In the genomic region with DNA sequence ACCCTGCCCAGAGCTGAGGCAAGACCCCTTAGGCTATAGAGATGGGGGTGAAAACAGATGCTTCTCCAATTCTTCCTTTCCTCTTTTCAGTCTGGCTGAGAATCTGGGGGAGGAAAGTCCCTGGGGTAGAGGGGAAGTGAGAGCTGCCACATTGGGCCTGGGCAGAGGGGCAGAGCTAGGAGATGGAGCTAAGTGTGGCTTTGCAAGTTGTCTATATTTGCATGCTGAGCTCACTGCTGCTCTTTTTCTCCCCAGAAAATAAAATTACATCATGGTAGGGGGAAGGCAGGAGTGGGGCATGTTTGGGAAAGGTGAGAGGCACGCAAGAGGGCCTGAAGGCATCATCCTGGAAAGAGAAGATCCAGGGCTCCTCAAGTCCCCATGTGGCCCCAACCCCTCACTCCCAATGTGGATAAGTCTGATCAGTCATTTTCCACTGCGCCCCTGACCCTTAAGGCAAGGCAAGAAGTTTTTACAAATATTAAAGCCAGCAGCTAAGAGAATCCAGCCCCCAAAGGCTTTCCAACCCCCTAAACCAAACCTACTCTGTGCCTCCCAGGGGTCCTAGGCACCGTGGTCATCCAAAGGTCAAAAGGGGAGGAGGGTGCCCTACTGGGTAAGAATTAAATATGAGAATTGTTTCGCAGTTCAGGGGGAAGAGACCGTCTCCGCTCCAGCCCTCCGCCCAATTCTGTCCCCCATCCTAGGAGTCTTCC, we compare ENCODE assay signal across 8 cellular contexts. TPM values are rescaled to one million over a fixed set of nuclear protein-coding genes. Genes with fewer than 3 reads are reported as not detected.
DNase-seq lines count a peak whose midpoint lies in the region; TF ChIP-seq lines count a peak whose summit lies in the region.

No MANE protein-coding gene starts in this region.

- H3K36me3 ChIP-seq in HEK293 (ENCODE audit: control insufficient read depth in 2 of 2, insufficient read depth in 1 of 2, low read length in 2 of 2), result peaks cover 0 to 33% of the 10 kb centered on the region in 2 experiments; a peak in 2 of 3 replicates
- H3K36me3 ChIP-seq in neuron (ENCODE audit: insufficient read depth, low read length), result peaks cover 11% of the 10 kb centered on the region

- POLR2A ChIA-PET in activated CD4-positive, alpha-beta T cell treated with anti-CD3 and anti-CD28 coated beads, Interleukin-2, amount 10 ng/mL, durations not matched to agents 7 days and 5 days (lab: Charles Lee), result interaction anchor here (0.6 kb wide), 1 partner anchor 58 kb away, joined by 6 read pairs; no protein-coding TSS in a partner anchor
- POLR2A ChIA-PET in HEK293 (lab: Yijun Ruan, JAX), result interaction anchor here (0.8 to 1.0 kb wide), 2 partner anchors 11 to 23 kb away, joined by 3 read pairs; no protein-coding TSS in a partner anchor

- peaks cover 3% of the 10 kb centered on the region for H3K36me3 Mint-ChIP-seq in activated CD4-positive, alpha-beta T cell treated with anti-CD3 and anti-CD28 coated beads, Interleukin-2, amount 10 ng/mL, durations not matched to agents 7 days and 5 days (ENCODE audit: low read depth)
- H3K36me3 Mint-ChIP-seq in dendritic cell treated with granulocyte-macrophage colony-stimulating factor and Interleukin-4, amounts not matched to agents 40 ng/mL and 50 ng/mL, for 4 days (ENCODE audit: low read depth), result peaks cover 38% of the 10 kb centered on the region

- peaks cover 32% of the 10 kb centered on the region for H3K4me1 Mint-ChIP-seq in activated CD4-positive, alpha-beta T cell treated with anti-CD3 and anti-CD28 coated beads, Interleukin-2, amount 10 ng/mL, durations not matched to agents 7 days and 5 days
- peaks cover 76% of the 10 kb centered on the region for H3K4me1 Mint-ChIP-seq in dendritic cell treated with granulocyte-macrophage colony-stimulating factor and Interleukin-4, amounts not matched to agents 40 ng/mL and 50 ng/mL, for 4 days (ENCODE audit: low read depth)

- no peaks in the 10 kb centered on the region for H3K27me3 ChIP-seq in neuron (ENCODE audit: insufficient read depth, low read length)

- no peak for DNase-seq in activated CD4-positive, alpha-beta T cell treated with anti-CD3 and anti-CD28 coated beads, Interleukin-2, amount 10 ng/mL, durations not matched to agents 7 days and 5 days
- DNase-seq in activated CD4-positive, alpha-beta T cell treated with anti-CD3 and anti-CD28 coated beads, Interleukin-2, amount 50 U/mL, for 1 hour, result no peak
- DNase-seq in NOMO-1 treated with dmso at 0.1 percent for 144 hours (lab: John Stamatoyannopoulos, UW; ENCODE audit: unreplicated experiment) (peak; percentile 66), T-helper 9 cell (no peak), cerebellum (ENCODE audit: low spot score) (no peak)

- no peak overlapping the region for H3K27ac ChIP-seq in HEK293 (ENCODE audit: extremely low read depth, low read depth, low read length)

- no peaks in the 10 kb centered on the region for H3K9me3 Mint-ChIP-seq in activated CD4-positive, alpha-beta T cell treated with anti-CD3 and anti-CD28 coated beads, Interleukin-2, amount 10 ng/mL, durations not matched to agents 7 days and 5 days
- no peaks in the 10 kb centered on the region for H3K9me3 Mint-ChIP-seq in dendritic cell treated with granulocyte-macrophage colony-stimulating factor and Interleukin-4, amounts not matched to agents 40 ng/mL and 50 ng/mL, for 4 days

- peak overlapping the region; percentile 68 for H3K27ac Mint-ChIP-seq in activated CD4-positive, alpha-beta T cell treated with anti-CD3 and anti-CD28 coated beads, Interleukin-2, amount 10 ng/mL, durations not matched to agents 7 days and 5 days
- H3K27ac Mint-ChIP-seq in dendritic cell treated with granulocyte-macrophage colony-stimulating factor and Interleukin-4, amounts not matched to agents 40 ng/mL and 50 ng/mL, for 4 days, result peak overlapping the region; percentile 69

- intact Hi-C loops in dendritic cell treated with granulocyte-macrophage colony-stimulating factor and Interleukin-4, amounts not matched to agents 40 ng/mL and 50 ng/mL, for 4 days (cut with micrococcal nuclease), result loop anchor here (5.0 kb wide), 1 partner anchor 102 kb away; no protein-coding TSS in a partner anchor

- no peaks in the 10 kb centered on the region for H3K27me3 Mint-ChIP-seq in activated CD4-positive, alpha-beta T cell treated with anti-CD3 and anti-CD28 coated beads, Interleukin-2, amount 10 ng/mL, durations not matched to agents 7 days and 5 days
- no peaks in the 10 kb centered on the region for H3K27me3 Mint-ChIP-seq in dendritic cell treated with granulocyte-macrophage colony-stimulating factor and Interleukin-4, amounts not matched to agents 40 ng/mL and 50 ng/mL, for 4 days

- H3K4me3 ChIP-seq in HEK293 (ENCODE audit: low read depth, low read length) (peak overlapping the region; percentile 25), neuron (ENCODE audit: low read length) (peak overlapping the region; percentile 44)

- H3K4me1 ChIP-seq in HEK293 (ENCODE audit: control insufficient read depth, insufficient read depth, low read length), result no peaks in the 10 kb centered on the region
- H3K4me1 ChIP-seq in neuron (ENCODE audit: insufficient read depth, low read length), result peaks cover 32% of the 10 kb centered on the region

- TF ChIP-seq CTCF in HEK293 (tag by site-specific recombination; IDR thresholded peaks at IDR 0.05), result no peak

- H3K9me3 ChIP-seq in HEK293 (ENCODE audit: control insufficient read depth, insufficient read depth, low read depth, low read length) (no peaks in the 10 kb centered on the region), neuron (ENCODE audit: low read length) (no peaks in the 10 kb centered on the region)

- H3K4me3 Mint-ChIP-seq in activated CD4-positive, alpha-beta T cell treated with anti-CD3 and anti-CD28 coated beads, Interleukin-2, amount 10 ng/mL, durations not matched to agents 7 days and 5 days, result peak overlapping the region; percentile 86
- H3K4me3 Mint-ChIP-seq in dendritic cell treated with granulocyte-macrophage colony-stimulating factor and Interleukin-4, amounts not matched to agents 40 ng/mL and 50 ng/mL, for 4 days, result peak overlapping the region; percentile 96

- H2AFZ ChIP-seq in neuron (ENCODE audit: low read depth, low read length), result no peak overlapping the region

- CTCF ChIA-PET in activated CD4-positive, alpha-beta T cell treated with anti-CD3 and anti-CD28 coated beads, Interleukin-2, amount 10 ng/mL, durations not matched to agents 7 days and 5 days (lab: Charles Lee), result interaction anchor here (1.4 to 3.1 kb wide), 3 partner anchors 9 to 86 kb away, joined by 6 to 19 read pairs (median 6); no protein-coding TSS in a partner anchor
- CTCF ChIA-PET in HEK293 (lab: Yijun Ruan, JAX), result interaction anchor here (0.6 to 4.4 kb wide), 4 partner anchors 9 to 394 kb away, joined by 3 to 64 read pairs (median 7); a partner anchor contains a TSS

TF ChIP-seq in HEK293, 187 proteins besides CTCF, POLR2A, EP300 and RAD21 (continues in another document):
- TF ChIP-seq, protein P1, sequence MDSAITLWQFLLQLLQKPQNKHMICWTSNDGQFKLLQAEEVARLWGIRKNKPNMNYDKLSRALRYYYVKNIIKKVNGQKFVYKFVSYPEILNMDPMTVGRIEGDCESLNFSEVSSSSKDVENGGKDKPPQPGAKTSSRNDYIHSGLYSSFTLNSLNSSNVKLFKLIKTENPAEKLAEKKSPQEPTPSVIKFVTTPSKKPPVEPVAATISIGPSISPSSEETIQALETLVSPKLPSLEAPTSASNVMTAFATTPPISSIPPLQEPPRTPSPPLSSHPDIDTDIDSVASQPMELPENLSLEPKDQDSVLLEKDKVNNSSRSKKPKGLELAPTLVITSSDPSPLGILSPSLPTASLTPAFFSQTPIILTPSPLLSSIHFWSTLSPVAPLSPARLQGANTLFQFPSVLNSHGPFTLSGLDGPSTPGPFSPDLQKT (IDR thresholded peaks at IDR 0.05; ENCODE audit: borderline replicate concordance, low read depth, low read length), result no peak
- TF ChIP-seq ZFHX2 (tag by site-specific recombination; conservative IDR thresholded peaks at IDR 0.05) (no peak), RBAK (tag by site-specific recombination; IDR thresholded peaks at IDR 0.05) (no peak), GLIS2 (tag by site-specific recombination; IDR thresholded peaks at IDR 0.05) (no peak), ZXDB (tag by site-specific recombination; IDR thresholded peaks at IDR 0.05) (no peak), ZNF350 (tag by site-specific recombination; IDR thresholded peaks at IDR 0.05) (no peak)
- TF ChIP-seq, protein P2, sequence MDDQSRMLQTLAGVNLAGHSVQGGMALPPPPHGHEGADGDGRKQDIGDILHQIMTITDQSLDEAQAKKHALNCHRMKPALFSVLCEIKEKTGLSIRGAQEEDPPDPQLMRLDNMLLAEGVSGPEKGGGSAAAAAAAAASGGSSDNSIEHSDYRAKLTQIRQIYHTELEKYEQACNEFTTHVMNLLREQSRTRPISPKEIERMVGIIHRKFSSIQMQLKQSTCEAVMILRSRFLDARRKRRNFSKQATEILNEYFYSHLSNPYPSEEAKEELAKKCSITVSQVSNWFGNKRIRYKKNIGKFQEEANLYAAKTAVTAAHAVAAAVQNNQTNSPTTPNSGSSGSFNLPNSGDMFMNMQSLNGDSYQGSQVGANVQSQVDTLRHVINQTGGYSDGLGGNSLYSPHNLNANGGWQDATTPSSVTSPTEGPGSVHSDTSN (CRISPR knock-in tag; IDR thresholded peaks at IDR 0.05), result no peak
- TF ChIP-seq, protein P3, sequence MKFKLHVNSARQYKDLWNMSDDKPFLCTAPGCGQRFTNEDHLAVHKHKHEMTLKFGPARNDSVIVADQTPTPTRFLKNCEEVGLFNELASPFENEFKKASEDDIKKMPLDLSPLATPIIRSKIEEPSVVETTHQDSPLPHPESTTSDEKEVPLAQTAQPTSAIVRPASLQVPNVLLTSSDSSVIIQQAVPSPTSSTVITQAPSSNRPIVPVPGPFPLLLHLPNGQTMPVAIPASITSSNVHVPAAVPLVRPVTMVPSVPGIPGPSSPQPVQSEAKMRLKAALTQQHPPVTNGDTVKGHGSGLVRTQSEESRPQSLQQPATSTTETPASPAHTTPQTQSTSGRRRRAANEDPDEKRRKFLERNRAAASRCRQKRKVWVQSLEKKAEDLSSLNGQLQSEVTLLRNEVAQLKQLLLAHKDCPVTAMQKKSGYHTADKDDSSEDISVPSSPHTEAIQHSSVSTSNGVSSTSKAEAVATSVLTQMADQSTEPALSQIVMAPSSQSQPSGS (tag by site-specific recombination; IDR thresholded peaks at IDR 0.05; ENCODE audit: low read depth), result no peak

RNA-seq across cellular contexts. Expression of a gene that starts 0.5 kb away (rescaled TPM):
- 10 to 100 TPM; 29.3 to 32.5 TPM for total RNA-seq in activated CD4-positive, alpha-beta T cell treated with anti-CD3 and anti-CD28 coated beads, Interleukin-2, amount 10 ng/mL, durations not matched to agents 7 days and 5 days
- 125 TPM for total RNA-seq in cerebellum

RNA-seq across cellular contexts. Expression of a gene that starts 14.3 kb away (rescaled TPM):
- not detected for total RNA-seq in activated CD4-positive, alpha-beta T cell treated with anti-CD3 and anti-CD28 coated beads, Interleukin-2, amount 10 ng/mL, durations not matched to agents 7 days and 5 days
- total RNA-seq in cerebellum, result 1.3 TPM

RNA-seq across cellular contexts. Expression of a gene that starts 53.3 kb away (rescaled TPM):
- total RNA-seq in activated CD4-positive, alpha-beta T cell treated with anti-CD3 and anti-CD28 coated beads, Interleukin-2, amount 10 ng/mL, durations not matched to agents 7 days and 5 days, result not detected
- 0.64 TPM for total RNA-seq in cerebellum

RNA-seq across cellular contexts. Expression of a gene that starts 57.7 kb away (rescaled TPM):
- total RNA-seq in activated CD4-positive, alpha-beta T cell treated with anti-CD3 and anti-CD28 coated beads, Interleukin-2, amount 10 ng/mL, durations not matched to agents 7 days and 5 days, result 100 to 1,000 TPM; 112 to 117 TPM
- total RNA-seq in cerebellum, result 108 TPM
